Comparison of ENCODE assay signal across 19 cellular contexts in the genomic region with DNA sequence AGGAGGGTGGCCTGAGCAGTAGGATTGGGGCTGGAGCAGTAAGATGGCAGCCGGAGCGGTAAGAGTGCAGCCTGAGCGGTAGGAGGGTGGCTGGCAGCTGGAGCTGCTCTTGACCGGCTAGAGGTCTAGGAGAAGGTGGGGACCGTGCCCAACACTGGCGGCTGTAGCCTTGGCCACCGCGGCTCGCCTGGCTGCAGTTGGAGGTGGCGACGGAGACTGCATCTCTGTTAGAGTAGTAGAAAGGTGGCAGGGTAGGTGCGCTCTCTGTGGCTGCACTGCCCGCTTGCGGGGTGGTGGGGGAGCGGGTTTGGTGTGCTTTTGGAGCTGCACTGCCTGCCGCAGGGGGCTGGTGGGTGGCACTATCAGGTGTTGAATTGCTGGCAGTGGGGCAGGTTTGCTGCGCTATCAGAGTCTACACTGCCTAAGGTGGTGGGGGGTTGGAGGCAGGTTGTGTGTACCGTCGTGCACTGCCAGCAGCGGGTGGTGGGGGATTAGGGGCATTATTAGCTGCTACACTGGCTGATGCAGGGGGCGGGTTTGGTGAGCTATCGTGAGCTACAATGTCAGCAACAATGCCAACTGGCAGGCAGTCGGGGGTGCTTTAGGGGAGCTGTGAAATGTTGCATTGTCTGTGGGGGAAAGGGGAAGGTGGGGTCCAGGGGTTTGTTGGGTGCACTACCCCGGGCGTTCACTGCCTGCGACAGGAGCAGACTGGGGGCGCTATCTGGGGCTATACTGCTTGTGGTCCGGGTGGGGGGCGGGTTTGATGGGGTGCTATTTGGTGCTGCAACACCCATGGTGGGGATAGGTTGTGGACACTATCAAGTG.
DNase-seq lines count a peak whose midpoint lies in the region; ATAC-seq and TF ChIP-seq lines count a peak whose summit lies in the region.
"Had no signal": no experiment of that assay in that cellular context is flagged by ENCODE, and none has a peak within 500 bp of the region (broad histone marks: within the 10 kb centered on the region; RNA-seq: fewer than 3 reads in every experiment).

No MANE protein-coding gene starts in this region.

- no peak for TF ChIP-seq CTCF in WERI-Rb-1 (IDR thresholded peaks at IDR 0.05; ENCODE audit: low read depth, low read length)
- no peak for TF ChIP-seq CTCF in GM23338 (conservative IDR thresholded peaks at IDR 0.05; ENCODE audit: low read depth in 2 of 2)

- ATAC-seq in natural killer cell treated with Interleukin-12 subunit alpha and Interleukin-12 subunit beta and Interleukin-15 and Interleukin-18, amount 100 ng/mL, for 72 hours: peak; percentile 61 to 73
- ATAC-seq in GM23338: no peak
- ATAC-seq: PC-3 had no signal

- no peaks in the 10 kb centered on the region for H3K27me3 Mint-ChIP-seq in natural killer cell treated with Interleukin-12 subunit alpha and Interleukin-12 subunit beta and Interleukin-15 and Interleukin-18, amount 100 ng/mL, for 72 hours
- H3K27me3 Mint-ChIP-seq in GM23338 (ENCODE audit: insufficient read depth, low read depth, poor library complexity): peaks cover 26% of the 10 kb centered on the region
- H3K27me3 Mint-ChIP-seq: memory B cell, T-cell had no signal

- no peaks in the 10 kb centered on the region for H3K36me3 ChIP-seq in HUES64 (ENCODE audit: insufficient read depth, low read length)
- no peaks in the 10 kb centered on the region for H3K36me3 ChIP-seq in WERI-Rb-1
- no peaks in the 10 kb centered on the region for H3K36me3 ChIP-seq in GM23338 (ENCODE audit: insufficient read depth)
- H3K36me3 ChIP-seq: heart left ventricle had no signal

- H3K4me1 ChIP-seq in HUES64 (ENCODE audit: insufficient read depth, low read length) (no peaks in the 10 kb centered on the region), GM23338 (ENCODE audit: insufficient read depth) (no peaks in the 10 kb centered on the region)
- H3K4me1 ChIP-seq: heart left ventricle, parathyroid adenoma had no signal

- no peak overlapping the region for H3K4me2 ChIP-seq in GM23338

- no peaks in the 10 kb centered on the region for H3K9me2 ChIP-seq in GM23338 (ENCODE audit: insufficient read depth)

- peak overlapping the region; percentile 26; the same call in 1 of the 2 replicates for H3K4me3 ChIP-seq in HUES64 (ENCODE audit: low read length)
- H3K4me3 ChIP-seq in WERI-Rb-1 (ENCODE audit: low read depth, low read length): no peak overlapping the region
- no peak overlapping the region for H3K4me3 ChIP-seq in GM23338
- H3K4me3 ChIP-seq: heart left ventricle had no signal

- H3K79me2 ChIP-seq in GM23338 (replicated peaks; ENCODE audit: insufficient read depth): no peaks in the 10 kb centered on the region
- H3K79me2 ChIP-seq: parathyroid adenoma had no signal

- no peak overlapping the region for H2AFZ ChIP-seq in GM23338
- H2AFZ ChIP-seq: parathyroid adenoma had no signal

- H4K20me1 ChIP-seq in GM23338 (replicated peaks; ENCODE audit: insufficient read depth): no peaks in the 10 kb centered on the region

- H3K4me1 Mint-ChIP-seq in natural killer cell treated with Interleukin-12 subunit alpha and Interleukin-12 subunit beta and Interleukin-15 and Interleukin-18, amount 100 ng/mL, for 72 hours (ENCODE audit: low read depth in 2 of 2): peaks cover 0 to 4% of the 10 kb centered on the region in 2 donors
- no peaks in the 10 kb centered on the region for H3K4me1 Mint-ChIP-seq in GM23338
- H3K4me1 Mint-ChIP-seq: brain, memory B cell, T-cell had no signal

- peaks cover 38% of the 10 kb centered on the region for H3K9me3 Mint-ChIP-seq in natural killer cell treated with Interleukin-12 subunit alpha and Interleukin-12 subunit beta and Interleukin-15 and Interleukin-18, amount 100 ng/mL, for 72 hours
- peaks cover 71% of the 10 kb centered on the region for H3K9me3 Mint-ChIP-seq in GM23338

- H3K9me3 ChIP-seq in HUES64 (ENCODE audit: insufficient read depth, low read depth, low read length) (peaks cover 64% of the 10 kb centered on the region), WERI-Rb-1 (ENCODE audit: severe bottlenecking) (no peaks in the 10 kb centered on the region)

- no peaks in the 10 kb centered on the region for H3K27me3 ChIP-seq in HUES64 (ENCODE audit: insufficient read depth, low read length)
- no peaks in the 10 kb centered on the region for H3K27me3 ChIP-seq in WERI-Rb-1 (ENCODE audit: insufficient read depth, low read depth, severe bottlenecking)
- no peaks in the 10 kb centered on the region for H3K27me3 ChIP-seq in GM23338 (ENCODE audit: insufficient read depth)

- H3K36me3 Mint-ChIP-seq in natural killer cell treated with Interleukin-12 subunit alpha and Interleukin-12 subunit beta and Interleukin-15 and Interleukin-18, amount 100 ng/mL, for 72 hours: peaks cover 24% of the 10 kb centered on the region
- H3K36me3 Mint-ChIP-seq in GM23338 (ENCODE audit: low read depth): peaks cover 65% of the 10 kb centered on the region

- H3K27ac Mint-ChIP-seq in natural killer cell treated with Interleukin-12 subunit alpha and Interleukin-12 subunit beta and Interleukin-15 and Interleukin-18, amount 100 ng/mL, for 72 hours: no peak overlapping the region
- no peak overlapping the region for H3K27ac Mint-ChIP-seq in GM23338
- H3K27ac Mint-ChIP-seq: activated T-helper 2 cell treated with anti-CD3 and anti-CD28 coated beads, Interferon-gamma antibody, Interleukin-2, Interleukin-4, amounts not matched to agents 10 μg/mL and 5 μg/mL and 100 μg/mL, durations not matched to agents 14 hours and 24 hours and 36 hours; brain; memory B cell; T-cell had no signal

- peak; percentile 58 for DNase-seq in AG20443 (ENCODE audit: low spot score)
- DNase-seq in cardiac septum (ENCODE audit: low spot score): peak; percentile 76
- no peak for DNase-seq in natural killer cell treated with Interleukin-12 subunit alpha and Interleukin-12 subunit beta and Interleukin-15 and Interleukin-18, amount 100 ng/mL, for 72 hours (ENCODE audit: low spot score)
- no peak for DNase-seq in KG1 (lab: John Stamatoyannopoulos, UW)
- no peak for DNase-seq in WERI-Rb-1
- no peak for DNase-seq in GM23338 (ENCODE audit: low spot score)
- no peak for DNase-seq in NCI-H1930 (lab: John Stamatoyannopoulos, UW)
- DNase-seq: activated CD4-positive, alpha-beta T cell treated with anti-CD3 and anti-CD28 coated beads for 4 hours; GOT3; PC-3; stimulated activated CD8-positive, alpha-beta memory T cell treated with anti-CD3 and anti-CD28 coated beads, Interleukin-4, amount 100 ng/mL, for 48 hours had no signal

- H3K9ac ChIP-seq in HUES64 (ENCODE audit: low read depth, low read length): no peak overlapping the region
- H3K9ac ChIP-seq: parathyroid adenoma had no signal

- H3K27ac ChIP-seq in HUES64 (ENCODE audit: low read depth, low read length): no peak overlapping the region
- no peak overlapping the region for H3K27ac ChIP-seq in WERI-Rb-1
- no peak overlapping the region for H3K27ac ChIP-seq in GM23338 (ENCODE audit: low read depth)
- H3K27ac ChIP-seq: heart left ventricle, HL-60, parathyroid adenoma had no signal

- intact Hi-C loops in cardiac septum (cut with DNase I): no loop called here

- no peak overlapping the region for H3K4me3 Mint-ChIP-seq in natural killer cell treated with Interleukin-12 subunit alpha and Interleukin-12 subunit beta and Interleukin-15 and Interleukin-18, amount 100 ng/mL, for 72 hours
- H3K4me3 Mint-ChIP-seq in GM23338: no peak overlapping the region
- H3K4me3 Mint-ChIP-seq: brain, memory B cell, T-cell had no signal

- WGBS in HUES64: 82% methylated on average over 29 of the region's 29 CpGs

- H3F3A ChIP-seq in GM23338 (replicated peaks; ENCODE audit: low read depth): no peaks in the 10 kb centered on the region

TF ChIP-seq in GM23338, 12 proteins besides CTCF, POLR2A, EP300 and RAD21 (continues in another document):
- TF ChIP-seq NANOG (IDR thresholded peaks at IDR 0.05; ENCODE audit: borderline replicate concordance) (no peak), STAT1 (IDR thresholded peaks at IDR 0.05; ENCODE audit: unreplicated experiment) (no peak), CREB1 (CRISPR knock-in tag; IDR thresholded peaks at IDR 0.05; ENCODE audit: low read depth) (no peak), EZH2 (IDR thresholded peaks at IDR 0.05; ENCODE audit: low read depth, unreplicated experiment) (no peak), REST (IDR thresholded peaks at IDR 0.05; ENCODE audit: unreplicated experiment) (no peak), JUNB (IDR thresholded peaks at IDR 0.05; ENCODE audit: unreplicated experiment) (no peak)

Comparison
In these comparisons a context has a peak if more than half of its experiments do, and no peak if none do; other contexts are left out.
1. DNase-seq: peak in AG20443 (single experiment) and cardiac septum (single experiment); none in natural killer cell treated with Interleukin-12 subunit alpha and Interleukin-12 subunit beta and Interleukin-15 and Interleukin-18, amount 100 ng/mL, for 72 hours (single experiment), KG1 (single experiment), WERI-Rb-1 (single experiment), GM23338 (single experiment) and NCI-H1930 (0 of 2).